In the genomic region with DNA sequence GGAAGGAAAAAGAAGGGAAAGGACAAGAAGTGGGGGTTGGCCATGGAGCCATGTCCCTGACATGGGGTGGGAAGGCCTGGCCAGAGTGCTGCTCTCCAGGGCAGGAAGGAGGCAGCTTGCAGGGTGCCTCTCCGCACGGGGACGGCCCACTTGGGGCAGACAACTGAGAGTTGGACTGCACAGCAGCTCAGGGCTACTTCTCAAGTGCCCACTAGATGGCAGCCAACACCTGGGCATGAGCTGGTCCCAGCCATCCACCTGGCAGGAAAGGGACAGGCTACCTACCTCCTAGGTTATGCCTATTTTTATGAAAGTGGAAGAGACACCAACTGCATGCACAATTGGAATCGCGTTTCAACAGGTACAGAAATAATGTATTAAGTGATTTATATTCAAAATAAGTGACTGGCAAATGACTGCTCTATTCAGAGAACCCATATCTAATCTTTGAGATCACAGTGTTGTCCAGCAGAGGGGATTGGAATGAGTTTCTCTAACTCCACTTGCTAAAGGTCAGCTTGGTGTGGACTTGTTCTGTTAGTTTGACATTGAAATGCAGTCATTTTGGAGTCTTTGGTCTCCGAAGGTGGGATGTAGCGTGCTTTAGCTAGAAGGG, we compare ENCODE assay signal across 8 cellular contexts.
DNase-seq lines count a peak whose midpoint lies in the region; ATAC-seq, FAIRE-seq and TF ChIP-seq lines count a peak whose summit lies in the region.

No MANE protein-coding gene starts in this region.

- peak overlapping the region; percentile 61 for H2AFZ ChIP-seq in MM.1S (ENCODE audit: low read length)
- no peak overlapping the region for H2AFZ ChIP-seq in trophoblast cell (ENCODE audit: insufficient read depth, low read length, poor library complexity)

- no peaks in the 10 kb centered on the region for H3K79me2 ChIP-seq in MM.1S (ENCODE audit: low read length)
- H3K79me2 ChIP-seq in trophoblast cell (ENCODE audit: control insufficient read depth, insufficient read depth, low read length, poor library complexity) = no peaks in the 10 kb centered on the region

- intact Hi-C loops in upper lobe of right lung (cut with DNase I) = loop anchor here (10.0 kb wide), 1 partner anchor 520 kb away; no protein-coding TSS in a partner anchor

- H4K12ac ChIP-seq in trophoblast cell (ENCODE audit: low read depth, low read length) = no peak overlapping the region

- H4K91ac ChIP-seq in trophoblast cell (ENCODE audit: low read depth, low read length) = no peak overlapping the region

- H3K23ac ChIP-seq in trophoblast cell (ENCODE audit: low read length) = no peak overlapping the region

- H3K36me3 ChIP-seq in MM.1S (replicated peaks; ENCODE audit: insufficient read depth, low read length) (no peaks in the 10 kb centered on the region), SJSA1 (no peaks in the 10 kb centered on the region), trophoblast cell (ENCODE audit: control insufficient read depth in 1 of 2, insufficient read depth in 2 of 2, low read length in 2 of 2) (no peaks in the 10 kb centered on the region), upper lobe of right lung (no peaks in the 10 kb centered on the region)

- H3K4me3 ChIP-seq in MM.1S (ENCODE audit: low read length) = no peak overlapping the region
- no peak overlapping the region for H3K4me3 ChIP-seq in SJSA1
- H3K4me3 ChIP-seq in trophoblast cell (ENCODE audit: low read depth, low read length) = no peak overlapping the region
- no peak overlapping the region for H3K4me3 ChIP-seq in upper lobe of right lung

- H3K9me3 ChIP-seq in MM.1S (replicated peaks; ENCODE audit: insufficient read depth, low read length) (no peaks in the 10 kb centered on the region), SJSA1 (replicated peaks) (no peaks in the 10 kb centered on the region), trophoblast cell (ENCODE audit: insufficient read depth, low read depth, low read length) (no peaks in the 10 kb centered on the region), upper lobe of right lung (no peaks in the 10 kb centered on the region)

- peaks cover 14% of the 10 kb centered on the region for H3F3A ChIP-seq in MM.1S (ENCODE audit: insufficient read depth, low read length)

- H2AK5ac ChIP-seq in trophoblast cell (ENCODE audit: low read length) = no peak overlapping the region

- WGBS in trophoblast cell (ENCODE audit: extremely low coverage, insufficient coverage, insufficient read length) = no CpG with 5 or more reads among the region's 7 CpGs

- peaks cover 40% of the 10 kb centered on the region for H3K4me1 ChIP-seq in MM.1S (ENCODE audit: low read length)
- no peaks in the 10 kb centered on the region for H3K4me1 ChIP-seq in SJSA1 (replicated peaks)
- no peaks in the 10 kb centered on the region for H3K4me1 ChIP-seq in trophoblast cell (ENCODE audit: control insufficient read depth in 1 of 2, insufficient read depth in 2 of 2, low read length in 2 of 2)
- no peaks in the 10 kb centered on the region for H3K4me1 ChIP-seq in upper lobe of right lung

- H4K20me1 ChIP-seq in MM.1S (ENCODE audit: insufficient read depth, low read length) = no peaks in the 10 kb centered on the region

- no peaks in the 10 kb centered on the region for H3K9me2 ChIP-seq in MM.1S (replicated peaks; ENCODE audit: insufficient read depth, low read length)

- TF ChIP-seq CTCF in MM.1S (IDR thresholded peaks at IDR 0.05; ENCODE audit: low read length) (peak; percentile 92), upper lobe of right lung (IDR thresholded peaks at IDR 0.05) (peak; percentile 95)

- DNase-seq in G401 (ENCODE audit: low spot score) (peak; percentile 91), H54 (ENCODE audit: insufficient read length, low spot score) (peak; percentile 95), MM.1S (peak; percentile 91), SJSA1 (ENCODE audit: low read depth in 1 of 2, low spot score in 2 of 2) (peak; percentile 60 to 67), glomerular endothelial cell (ENCODE audit: extremely low read depth, low read depth, low spot score) (peak; percentile 18), trophoblast cell (peak; percentile 76 to 89), upper lobe of right lung (peak; percentile 83)
- peak; percentile 27 to 53 (median 38) for DNase-seq in activated naive CD4-positive, alpha-beta T cell (lab: John Stamatoyannopoulos, UW)

- H2BK12ac ChIP-seq in trophoblast cell (ENCODE audit: low read length) = no peak overlapping the region

- peak overlapping the region; percentile 69 for H3K27ac ChIP-seq in MM.1S (ENCODE audit: low read length)
- H3K27ac ChIP-seq in SJSA1 = no peak overlapping the region
- no peak overlapping the region for H3K27ac ChIP-seq in trophoblast cell (ENCODE audit: low read depth, low read length)
- H3K27ac ChIP-seq in upper lobe of right lung = no peak overlapping the region

- ATAC-seq in upper lobe of right lung = peak; percentile 94

- H3K27me3 ChIP-seq in MM.1S (replicated peaks; ENCODE audit: insufficient read depth, low read length) (no peaks in the 10 kb centered on the region), SJSA1 (replicated peaks) (no peaks in the 10 kb centered on the region), trophoblast cell (ENCODE audit: insufficient read depth, low read length) (no peaks in the 10 kb centered on the region), upper lobe of right lung (no peaks in the 10 kb centered on the region)

- H4K8ac ChIP-seq in trophoblast cell (ENCODE audit: low read depth, low read length) = no peak overlapping the region

- H2BK5ac ChIP-seq in trophoblast cell (ENCODE audit: low read depth, low read length, poor library complexity) = no peak overlapping the region

- no peak overlapping the region for H3K14ac ChIP-seq in trophoblast cell (ENCODE audit: low read length)

- H2BK120ac ChIP-seq in trophoblast cell (ENCODE audit: insufficient read depth, low read length, poor library complexity) = no peak overlapping the region

- FAIRE-seq in H54 (lab: Jason Lieb, UNC) = peak; percentile 27

- no peak overlapping the region for H3K4ac ChIP-seq in trophoblast cell (ENCODE audit: low read depth, low read length)

- TF ChIP-seq POLR2A in H54 (IDR thresholded peaks at IDR 0.05; ENCODE audit: low read depth, low read length) = no peak

- peak overlapping the region; percentile 48 for H3K9ac ChIP-seq in MM.1S (ENCODE audit: low read length)
- no peak overlapping the region for H3K9ac ChIP-seq in trophoblast cell (ENCODE audit: low read length)

- H3K4me2 ChIP-seq in MM.1S (ENCODE audit: low read depth, low read length) (peak overlapping the region; percentile 48), trophoblast cell (ENCODE audit: low read length) (no peak overlapping the region)

- no peak overlapping the region for H3K18ac ChIP-seq in trophoblast cell (ENCODE audit: low read length)

- H3K79me1 ChIP-seq in trophoblast cell (ENCODE audit: low read length) = no peaks in the 10 kb centered on the region

- in situ Hi-C loops in G401 (cut with HindIII; ENCODE audit: low sequenced_read_pairs) = no loop called here

Comparison
In these comparisons a context has a peak if more than half of its experiments do, and no peak if none do; other contexts are left out.
1. DNase-seq: peak in every context shown above with its lines; median percentile 95 in H54; 91 in G401; 91 in MM.1S; 83 in upper lobe of right lung; 82 in trophoblast cell; 64 in SJSA1; 38 in activated naive CD4-positive, alpha-beta T cell; 18 in glomerular endothelial cell.